In genomic region chr10:17854044-17854652, GRCh38 we compare ENCODE assay signal across 21 cellular contexts. TPM values are rescaled to one million over a fixed set of nuclear protein-coding genes. Genes with fewer than 3 reads are reported as not detected.
DNase-seq lines count a peak whose midpoint lies in the region; ATAC-seq lines count a peak whose summit lies in the region.
"Had no signal": no experiment of that assay in that cellular context is flagged by ENCODE, and none has a peak within 500 bp of the region (broad histone marks: within the 10 kb centered on the region; RNA-seq: fewer than 3 reads in every experiment).

No MANE protein-coding gene starts in this region.

- POLR2A ChIA-PET in activated CD4-positive, alpha-beta T cell treated with anti-CD3 and anti-CD28 coated beads for 36 hours (lab: Charles Lee), result interaction anchor here (0.7 kb wide), 1 partner anchor 219 kb away, joined by 3 read pairs; no protein-coding TSS in a partner anchor

- no peaks in the 10 kb centered on the region for H3K36me3 Mint-ChIP-seq in activated CD4-positive, alpha-beta T cell treated with anti-CD3 and anti-CD28 coated beads for 36 hours (ENCODE audit: low read depth)
- H3K36me3 Mint-ChIP-seq in stimulated activated effector memory CD8-positive, alpha-beta T cell treated with anti-CD3 and anti-CD28 coated beads, Interleukin-12 subunit alpha, Interleukin-12 subunit beta, amount 100 ng/mL, for 72 hours, result no peaks in the 10 kb centered on the region
- H3K36me3 Mint-ChIP-seq: CD8-positive, alpha-beta memory T cell had no signal

- intact Hi-C loops in activated CD4-positive, alpha-beta T cell treated with anti-CD3 and anti-CD28 coated beads for 36 hours (cut with DNase I, micrococcal nuclease), result no loop called here

- H3K27ac Mint-ChIP-seq in activated CD4-positive, alpha-beta T cell treated with anti-CD3 and anti-CD28 coated beads for 36 hours, result no peak overlapping the region
- H3K27ac Mint-ChIP-seq in stimulated activated effector memory CD8-positive, alpha-beta T cell treated with anti-CD3 and anti-CD28 coated beads, Interleukin-12 subunit alpha, Interleukin-12 subunit beta, amount 100 ng/mL, for 72 hours, result no peak overlapping the region
- H3K27ac Mint-ChIP-seq: activated CD4-positive, alpha-beta T cell treated with anti-CD3 and anti-CD28 coated beads, Interleukin-2, amount 10 ng/mL, durations not matched to agents 24 days and 14 days; activated T-cell treated with anti-CD3 and anti-CD28 coated beads, Interleukin-2, amount 50 U/mL, for 72 hours had no signal

- no peaks in the 10 kb centered on the region for H3K27me3 Mint-ChIP-seq in activated CD4-positive, alpha-beta T cell treated with anti-CD3 and anti-CD28 coated beads for 36 hours

- H3K4me3 Mint-ChIP-seq in activated CD4-positive, alpha-beta T cell treated with anti-CD3 and anti-CD28 coated beads for 36 hours, result no peak overlapping the region
- no peak overlapping the region for H3K4me3 Mint-ChIP-seq in stimulated activated effector memory CD8-positive, alpha-beta T cell treated with anti-CD3 and anti-CD28 coated beads, Interleukin-12 subunit alpha, Interleukin-12 subunit beta, amount 100 ng/mL, for 72 hours
- H3K4me3 Mint-ChIP-seq: activated CD4-positive, alpha-beta T cell treated with anti-CD3 and anti-CD28 coated beads, Interleukin-2, amount 10 ng/mL, durations not matched to agents 24 days and 14 days; activated T-cell treated with anti-CD3 and anti-CD28 coated beads, Interleukin-2, amount 50 U/mL, for 72 hours; CD8-positive, alpha-beta memory T cell had no signal

- no peaks in the 10 kb centered on the region for H3K4me1 Mint-ChIP-seq in activated CD4-positive, alpha-beta T cell treated with anti-CD3 and anti-CD28 coated beads for 36 hours
- H3K4me1 Mint-ChIP-seq in stimulated activated effector memory CD8-positive, alpha-beta T cell treated with anti-CD3 and anti-CD28 coated beads, Interleukin-12 subunit alpha, Interleukin-12 subunit beta, amount 100 ng/mL, for 72 hours, result peaks cover 4% of the 10 kb centered on the region
- H3K4me1 Mint-ChIP-seq: activated CD4-positive, alpha-beta T cell treated with anti-CD3 and anti-CD28 coated beads, Interleukin-2, amount 10 ng/mL, durations not matched to agents 24 days and 14 days had no signal

- peak; percentile 39 for ATAC-seq in activated CD4-positive, alpha-beta T cell treated with anti-CD3 and anti-CD28 coated beads for 36 hours
- ATAC-seq in HG03066 (IDR thresholded peaks at IDR 0.05; ENCODE audit: low read depth, unreplicated experiment) (peak; percentile 49), GM18868 (IDR thresholded peaks at IDR 0.05; ENCODE audit: unreplicated experiment) (no peak)
- ATAC-seq in stimulated activated effector memory CD8-positive, alpha-beta T cell treated with anti-CD3 and anti-CD28 coated beads, Interleukin-12 subunit alpha, Interleukin-12 subunit beta, amount 100 ng/mL, for 72 hours, result peak; percentile 86
- ATAC-seq: left colon had no signal

- peaks cover 5% of the 10 kb centered on the region for H3K9me3 Mint-ChIP-seq in activated CD4-positive, alpha-beta T cell treated with anti-CD3 and anti-CD28 coated beads for 36 hours (ENCODE audit: low read depth)
- no peaks in the 10 kb centered on the region for H3K9me3 Mint-ChIP-seq in stimulated activated effector memory CD8-positive, alpha-beta T cell treated with anti-CD3 and anti-CD28 coated beads, Interleukin-12 subunit alpha, Interleukin-12 subunit beta, amount 100 ng/mL, for 72 hours
- H3K9me3 Mint-ChIP-seq: activated CD4-positive, alpha-beta T cell treated with anti-CD3 and anti-CD28 coated beads, Interleukin-2, amount 10 ng/mL, durations not matched to agents 24 days and 14 days; activated T-cell treated with anti-CD3 and anti-CD28 coated beads, Interleukin-2, amount 50 U/mL, for 72 hours had no signal

- CTCF ChIA-PET in activated CD4-positive, alpha-beta T cell treated with anti-CD3 and anti-CD28 coated beads for 36 hours (lab: Charles Lee), result no interaction called here

- DNase-seq in activated CD4-positive, alpha-beta T cell treated with anti-CD3 and anti-CD28 coated beads for 36 hours, result no peak
- no peak for DNase-seq in activated CD4-positive, alpha-beta T cell treated with anti-CD3 and anti-CD28 coated beads for 1 hour
- DNase-seq in RPMI7951 (ENCODE audit: low read depth) (peak; percentile 13), NCI-H446 (lab: John Stamatoyannopoulos, UW) (no peak)
- no peak for DNase-seq in stimulated activated effector memory CD8-positive, alpha-beta T cell treated with anti-CD3 and anti-CD28 coated beads, Interleukin-12 subunit alpha, Interleukin-12 subunit beta, amount 100 ng/mL, for 72 hours (ENCODE audit: low spot score in 2 of 2)
- DNase-seq in activated CD4-positive, alpha-beta T cell treated with anti-CD3 and anti-CD28 coated beads, Interleukin-2, amount 50 U/mL, for 48 hours, result no peak
- DNase-seq: activated CD4-positive, alpha-beta T cell treated with anti-CD3 and anti-CD28 coated beads, Interleukin-2, amount 10 ng/mL, durations not matched to agents 24 days and 14 days; activated T-cell treated with anti-CD3 and anti-CD28 coated beads, Interleukin-2, amount 50 U/mL, for 72 hours; caudate nucleus; foreskin fibroblast; H7; left colon; NCI-H1417 treated with DMSO at 0.1 percent for 48 hours; NCI-H2227 treated with DMSO at 0.1 percent for 48 hours; SHP77; stimulated activated naive CD4-positive, alpha-beta T cell; upper lobe of left lung had no signal

RNA-seq across cellular contexts. Expression of gene MRC1, which starts 45.0 kb away (rescaled TPM):
- total RNA-seq in activated CD4-positive, alpha-beta T cell treated with anti-CD3 and anti-CD28 coated beads for 36 hours, result under 1 TPM; 0.04 to 0.05 TPM
- not detected in 2 replicates for total RNA-seq in RPMI7951 (2014; rRNA removed; shearing (Covaris generic))
- total RNA-seq: activated CD4-positive, alpha-beta T cell treated with anti-CD3 and anti-CD28 coated beads, Interleukin-2, amount 10 ng/mL, durations not matched to agents 24 days and 14 days; T-helper 2 cell treated with Interferon-gamma antibody and Interleukin-4, amounts not matched to agents 100 ng/mL and 5 ng/mL, for 36 hours had no signal
